1 cellular context compared by ENCODE assay signal in genomic region chr9:133058051-133058450, GRCh38.
TF ChIP-seq lines count a peak whose summit lies in the region.

No MANE protein-coding gene starts in this region.

TF ChIP-seq in H1, 55 proteins besides CTCF, POLR2A, EP300 and RAD21:
- TF ChIP-seq PHF8 (conservative IDR thresholded peaks at IDR 0.05; ENCODE audit: low read depth, low read length) (no peak), RBBP5 (IDR thresholded peaks at IDR 0.05; ENCODE audit: borderline replicate concordance, low read depth, low read length) (no peak), BCL11A (IDR thresholded peaks at IDR 0.05; ENCODE audit: low read depth in 2 of 2, low read length in 2 of 2) (no peak), KDM4A (IDR thresholded peaks at IDR 0.05; ENCODE audit: low read depth, low read length, severe bottlenecking) (no peak), BRCA1 (IDR thresholded peaks at IDR 0.05; ENCODE audit: low read depth, low read length) (no peak), ATF2 (IDR thresholded peaks at IDR 0.05; ENCODE audit: low read length) (no peak), CHD1 (IDR thresholded peaks at IDR 0.05; ENCODE audit: low read depth, low read length) (no peak), SP4 (IDR thresholded peaks at IDR 0.05; ENCODE audit: low read length) (no peak), GABPA (IDR thresholded peaks at IDR 0.05; ENCODE audit: borderline replicate concordance, insufficient read depth, low read length) (no peak), SIRT6 (IDR thresholded peaks at IDR 0.05; ENCODE audit: low read length) (no peak), HDAC2 (IDR thresholded peaks at IDR 0.05; ENCODE audit: borderline replicate concordance in 1 of 2, low read depth in 2 of 2, low read length in 2 of 2) (no peak), POLR2AphosphoS5 (IDR thresholded peaks at IDR 0.05; ENCODE audit: low read depth, low read length) (no peak), GTF2F1 (IDR thresholded peaks at IDR 0.05; ENCODE audit: borderline replicate concordance, low read depth, low read length) (no peak), CREB1 (IDR thresholded peaks at IDR 0.05) (no peak), USF2 (IDR thresholded peaks at IDR 0.05; ENCODE audit: low read length) (no peak), SUZ12 (IDR thresholded peaks at IDR 0.05; ENCODE audit: low read length) (no peak), HDAC6 (IDR thresholded peaks at IDR 0.05; ENCODE audit: low read depth, low read length) (no peak)
